8 cellular contexts compared by ENCODE assay signal in the genomic region with DNA sequence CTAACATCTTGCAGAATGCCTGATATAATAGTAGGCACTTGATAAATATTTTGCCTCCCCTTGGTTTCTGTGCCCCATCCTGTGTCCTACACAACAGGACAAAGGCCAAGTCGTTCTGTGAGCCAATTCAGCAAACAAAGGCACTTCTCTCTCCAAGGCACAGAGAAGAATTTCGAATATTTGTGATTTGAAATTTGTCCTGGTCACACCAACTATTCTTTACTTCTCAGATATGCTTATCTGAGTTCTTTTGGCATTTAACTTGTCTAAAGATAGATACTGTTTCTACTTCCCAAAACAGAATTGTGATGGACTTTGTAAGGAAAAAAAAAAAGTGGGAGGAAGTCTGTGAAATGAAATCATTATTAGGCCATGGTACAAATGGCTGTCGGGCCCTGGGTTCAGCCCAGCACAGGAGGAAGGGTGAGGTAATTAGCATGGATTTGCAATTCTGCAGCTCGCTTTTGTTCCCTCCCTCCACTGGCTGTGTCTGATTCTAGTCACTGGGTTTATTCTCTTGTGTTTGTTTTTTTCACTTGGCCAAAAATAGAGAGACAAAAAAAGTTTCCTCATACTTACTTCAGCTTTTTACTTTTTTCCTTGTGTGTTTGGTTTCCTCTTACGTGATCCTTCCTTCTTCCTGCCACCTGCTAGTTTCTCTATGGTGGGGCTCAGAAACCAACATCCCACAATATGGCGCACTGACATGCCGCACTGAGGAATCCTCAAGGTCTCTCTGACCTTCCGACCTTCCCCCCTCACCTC.
DNase-seq lines count a peak whose midpoint lies in the region; FAIRE-seq and TF ChIP-seq lines count a peak whose summit lies in the region.

No MANE protein-coding gene starts in this region.

- no peak for TF ChIP-seq CTCF in foreskin fibroblast (IDR thresholded peaks at IDR 0.05; ENCODE audit: low read depth, low read length)

- DNase-seq in GM12891 (ENCODE audit: insufficient read length, low spot score) (no peak), MV-4-11 (lab: John Stamatoyannopoulos, UW) (peak; percentile 96), germinal center (ENCODE audit: low spot score) (peak; percentile 50), pons (ENCODE audit: low spot score) (peak; percentile 93), NCI-H2196 (lab: John Stamatoyannopoulos, UW; ENCODE audit: unreplicated experiment) (no peak), NCI-H510A treated with DMSO at 0.1 percent for 48 hours (lab: John Stamatoyannopoulos, UW) (no peak), foreskin fibroblast (no peak)
- DNase-seq in stimulated activated CD4-positive, alpha-beta T cell treated with anti-CD3 and anti-CD28 coated beads, Interleukin-12 subunit alpha, Interleukin-12 subunit beta, amount 100 ng/mL, for 4 hours = no peak

- no peak overlapping the region for H3K4me3 ChIP-seq in foreskin fibroblast (ENCODE audit: low read depth in 1 of 2, low read length in 2 of 2)

- FAIRE-seq in GM12891 (lab: Jason Lieb, UNC) = peak; percentile 58

- no peak for TF ChIP-seq POLR2A in GM12891 (IDR thresholded peaks at IDR 0.05; ENCODE audit: low read depth, low read length)

TF ChIP-seq in GM12891, 5 proteins besides CTCF, POLR2A, EP300 and RAD21:
- TF ChIP-seq SPI1 (IDR thresholded peaks at IDR 0.05; ENCODE audit: low read depth, low read length) = no peak
- TF ChIP-seq POU2F2 (IDR thresholded peaks at IDR 0.05; ENCODE audit: low read depth, low read length) = no peak
- TF ChIP-seq TAF1 (IDR thresholded peaks at IDR 0.05; ENCODE audit: low read depth, low read length) = no peak
- no peak for TF ChIP-seq PAX5 (IDR thresholded peaks at IDR 0.05; ENCODE audit: insufficient read depth, low read length, severe bottlenecking)
- no peak for TF ChIP-seq POLR2AphosphoS5 (IDR thresholded peaks at IDR 0.05; ENCODE audit: low read depth, low read length)

Comparison
In these comparisons a context has a peak if more than half of its experiments do, and no peak if none do; other contexts are left out.
1. DNase-seq: peak in MV-4-11 (single experiment), germinal center (single experiment) and pons (single experiment); none in GM12891 (single experiment), NCI-H2196 (single experiment), stimulated activated CD4-positive, alpha-beta T cell treated with anti-CD3 and anti-CD28 coated beads, Interleukin-12 subunit alpha, Interleukin-12 subunit beta, amount 100 ng/mL, for 4 hours (single experiment), NCI-H510A treated with DMSO at 0.1 percent for 48 hours (single experiment) and foreskin fibroblast (0 of 2).